31 cellular contexts compared by ENCODE assay signal in genomic region chr14:89374908-89375307, GRCh38.
"Had no signal": no experiment of that assay in that cellular context is flagged by ENCODE, and none has a peak within 500 bp of the region (broad histone marks: within the 10 kb centered on the region; RNA-seq: fewer than 3 reads in every experiment).

No MANE protein-coding gene starts in this region.

- DNase-seq: cerebellar nuclear complex; dorsolateral prefrontal cortex; effector CD4-positive, alpha-beta T cell; foreskin fibroblast; gastrocnemius medialis; heart left ventricle; kidney; mucosa of descending colon; naive B cell; nephron progenitor cell; nucleus accumbens; stimulated activated CD4-positive, alpha-beta T cell treated with anti-CD3 and anti-CD28 coated beads, Interleukin-12 subunit alpha, Interleukin-12 subunit beta, amount 100 ng/mL, for 4 hours; stimulated activated CD4-positive, alpha-beta T cell treated with anti-CD3 and anti-CD28 coated beads, Interleukin-4, amount 100 ng/mL, for 4 hours; stimulated activated naive B cell treated with anti-CD40 and anti-IgM and Interleukin-4, amounts not matched to agents 10 μg/mL and 1 μg/mL and 100 μg/mL, for 72 hours; substantia nigra; testis; tibial artery; upper lobe of left lung had no signal

- ATAC-seq: esophagus mucosa; gastrocnemius medialis; heart left ventricle; left lobe of liver; mucosa of descending colon; sciatic nerve; stimulated activated naive B cell treated with anti-CD40 and anti-IgM and Interleukin-4, amounts not matched to agents 10 μg/mL and 1 μg/mL and 100 μg/mL, for 72 hours had no signal

- H3K4me1 ChIP-seq: prostate gland had no signal

- H3K9me3 ChIP-seq: gastrocnemius medialis, mucosa of descending colon, prostate gland, right atrium auricular region, testis, tibial artery, upper lobe of left lung had no signal

- H3K4me2 ChIP-seq: hepatocyte, smooth muscle cell had no signal

- H2AFZ ChIP-seq: hepatocyte had no signal

- H3K27me3 Mint-ChIP-seq: memory B cell; naive B cell; stimulated activated naive B cell treated with anti-CD40 and anti-IgM and Interleukin-4, amounts not matched to agents 10 μg/mL and 1 μg/mL and 100 μg/mL, for 72 hours had no signal

- H3K36me3 ChIP-seq: gastrocnemius medialis, prostate gland, right atrium auricular region, tibial artery, upper lobe of left lung had no signal

- H3K27ac ChIP-seq: dorsolateral prefrontal cortex, epithelial cell of prostate, gastrocnemius medialis, heart left ventricle, hepatocyte, prostate gland, right atrium auricular region, testis, tibial artery, upper lobe of left lung had no signal

- FAIRE-seq: colon, kidney, urothelium cell line had no signal

- H3K27ac Mint-ChIP-seq: memory B cell; nephron progenitor cell; stimulated activated naive B cell treated with anti-CD40 and anti-IgM and Interleukin-4, amounts not matched to agents 10 μg/mL and 1 μg/mL and 100 μg/mL, for 72 hours had no signal

- H3K4me3 Mint-ChIP-seq: memory B cell; mesothelial cell of epicardium; nephron progenitor cell; stimulated activated naive B cell treated with anti-CD40 and anti-IgM and Interleukin-4, amounts not matched to agents 10 μg/mL and 1 μg/mL and 100 μg/mL, for 72 hours had no signal

- H3K9me3 Mint-ChIP-seq: memory B cell; stimulated activated naive B cell treated with anti-CD40 and anti-IgM and Interleukin-4, amounts not matched to agents 10 μg/mL and 1 μg/mL and 100 μg/mL, for 72 hours had no signal

- H3K27me3 ChIP-seq: dorsolateral prefrontal cortex, gastrocnemius medialis, heart left ventricle, hepatocyte, right atrium auricular region, testis, tibial artery, upper lobe of left lung had no signal

- H3K4me3 ChIP-seq: dorsolateral prefrontal cortex, gastrocnemius medialis, heart left ventricle, hepatocyte, lung, mucosa of descending colon, prostate gland, right atrium auricular region, smooth muscle cell, testis, tibial artery, upper lobe of left lung had no signal
